16 cellular contexts compared by ENCODE assay signal in the genomic region with DNA sequence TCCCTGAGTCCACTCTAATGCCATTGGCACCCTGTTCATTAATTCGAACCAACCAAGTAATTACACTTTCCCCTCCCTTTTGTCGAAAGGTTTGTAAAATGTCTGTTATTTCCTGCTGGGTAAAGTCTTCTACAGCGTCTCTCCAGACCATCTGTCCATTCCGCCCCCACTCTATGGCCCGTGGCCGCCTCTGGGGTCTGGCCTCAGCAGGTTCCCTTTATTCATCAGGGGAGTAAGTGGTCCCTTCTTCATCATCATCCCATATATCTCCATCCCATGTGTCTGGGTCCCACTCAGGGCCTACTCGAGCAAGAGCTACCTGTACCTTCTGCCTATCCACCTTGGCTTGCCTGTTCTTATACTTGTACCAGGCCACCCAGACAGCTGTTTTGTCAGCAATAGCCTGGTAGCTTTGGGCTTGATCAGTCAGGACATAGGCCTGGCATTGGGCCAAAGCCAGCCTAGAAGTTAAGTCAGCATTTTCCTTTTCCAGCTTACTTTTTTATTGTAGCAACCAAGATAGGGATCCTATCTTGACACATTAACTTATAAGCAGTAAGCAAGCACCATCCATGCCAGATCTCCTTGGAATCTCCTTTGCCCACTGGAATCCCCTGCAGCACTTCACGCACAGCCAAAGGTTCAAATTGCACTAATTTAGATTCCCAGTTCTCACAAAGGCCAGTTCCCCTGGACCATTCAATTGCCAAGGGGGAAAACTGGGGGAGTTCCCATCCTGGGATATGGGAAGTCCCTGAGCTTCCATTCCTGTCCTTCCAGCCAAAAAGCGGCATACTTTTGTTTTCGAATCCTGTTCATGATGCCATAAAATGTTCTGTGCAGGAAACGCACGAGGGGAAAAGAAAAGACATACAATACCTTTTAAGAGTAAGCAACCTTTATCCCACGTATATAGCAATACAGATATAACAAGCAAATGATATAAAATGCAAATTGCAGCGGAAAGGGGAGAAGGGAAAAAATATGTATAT. TPM values are rescaled to one million over a fixed set of nuclear protein-coding genes. Genes with fewer than 3 reads are reported as not detected.
DNase-seq lines count a peak whose midpoint lies in the region; ATAC-seq and TF ChIP-seq lines count a peak whose summit lies in the region.
"Had no signal": no experiment of that assay in that cellular context is flagged by ENCODE, and none has a peak within 500 bp of the region (broad histone marks: within the 10 kb centered on the region; RNA-seq: fewer than 3 reads in every experiment).

No MANE protein-coding gene starts in this region.

- H3K36me3 ChIP-seq in left ventricle myocardium inferior (no peaks in the 10 kb centered on the region), sigmoid colon (no peaks in the 10 kb centered on the region), osteoblast (ENCODE audit: insufficient read depth, low read length) (no peaks in the 10 kb centered on the region)
- H3K36me3 ChIP-seq: ascending aorta, thoracic aorta had no signal

- H3K27me3 ChIP-seq in left ventricle myocardium inferior (ENCODE audit: low read depth) (no peaks in the 10 kb centered on the region), sigmoid colon (no peaks in the 10 kb centered on the region), osteoblast (ENCODE audit: insufficient read depth, low read length) (peaks cover 18% of the 10 kb centered on the region)
- H3K27me3 ChIP-seq: ascending aorta had no signal

- H3K4me2 ChIP-seq in osteoblast (ENCODE audit: insufficient read depth, low read length), result no peak overlapping the region

- no peak overlapping the region for H2AFZ ChIP-seq in osteoblast (ENCODE audit: low read length)

- H3K9me3 ChIP-seq in left ventricle myocardium inferior (replicated peaks), result no peaks in the 10 kb centered on the region
- no peaks in the 10 kb centered on the region for H3K9me3 ChIP-seq in sigmoid colon
- no peaks in the 10 kb centered on the region for H3K9me3 ChIP-seq in osteoblast (ENCODE audit: low read depth, low read length)
- H3K9me3 ChIP-seq: ascending aorta, thoracic aorta had no signal

- 41 to 74% methylated on average over 14 of the region's 14 CpGs for WGBS in sigmoid colon, 2 donors

- intact Hi-C loops in left ventricle myocardium inferior (cut with micrococcal nuclease), result loop anchor here (10.0 kb wide), 1 partner anchor 63 kb away; no protein-coding TSS in a partner anchor
- intact Hi-C loops in sigmoid colon (cut with DNase I), result loop anchor here (10.0 kb wide), 1 partner anchor 893 kb away; no protein-coding TSS in a partner anchor

- no peak for TF ChIP-seq CTCF in left ventricle myocardium inferior (IDR thresholded peaks at IDR 0.05; ENCODE audit: borderline replicate concordance)
- TF ChIP-seq CTCF in sigmoid colon (IDR thresholded peaks at IDR 0.05), result no peak
- no peak for TF ChIP-seq CTCF in osteoblast (IDR thresholded peaks at IDR 0.05; ENCODE audit: extremely low read depth, low read depth, low read length)

- H3K4me1 ChIP-seq in left ventricle myocardium inferior, result peaks cover 51% of the 10 kb centered on the region
- peaks cover 0 to 13% (median 0%) of the 10 kb centered on the region in 4 donors for H3K4me1 ChIP-seq in sigmoid colon
- H3K4me1 ChIP-seq in osteoblast (ENCODE audit: insufficient read depth, low read length), result no peaks in the 10 kb centered on the region
- H3K4me1 ChIP-seq: ascending aorta had no signal

- TF ChIP-seq POLR2A in sigmoid colon (IDR thresholded peaks at IDR 0.05), result no peak

- no peak for ATAC-seq in HG03457 (IDR thresholded peaks at IDR 0.05; ENCODE audit: unreplicated experiment)
- no peak for ATAC-seq in GM21737 (IDR thresholded peaks at IDR 0.05; ENCODE audit: unreplicated experiment)
- ATAC-seq: activated CD8-positive, alpha-beta T cell treated with anti-CD3 and anti-CD28 coated beads for 36 hours had no signal

- H3K27ac ChIP-seq in left ventricle myocardium inferior (replicated peaks), result peak overlapping the region; percentile 66
- peak overlapping the region in 1 of 4 donors; percentile 37 for H3K27ac ChIP-seq in sigmoid colon
- no peak overlapping the region for H3K27ac ChIP-seq in osteoblast (ENCODE audit: low read depth, low read length)
- H3K27ac ChIP-seq: ascending aorta, thoracic aorta had no signal

- DNase-seq in NCI-H2029 (lab: John Stamatoyannopoulos, UW) (peak; percentile 28), NCI-H2029 treated with DMSO at 0.1 percent for 48 hours (lab: John Stamatoyannopoulos, UW) (no peak), SHP77 (lab: John Stamatoyannopoulos, UW) (peak; percentile 52 to 63), left ventricle myocardium inferior (peak; percentile 45), sigmoid colon (peak; percentile 71), osteoblast (ENCODE audit: insufficient read length, low spot score, missing footprints) (no peak)
- DNase-seq: 8988T; activated CD8-positive, alpha-beta T cell treated with anti-CD3 and anti-CD28 coated beads for 36 hours; CD4-positive, alpha-beta memory T cell; H9; MM.1S; NCI-H526 had no signal

- H4K20me1 ChIP-seq in osteoblast (ENCODE audit: insufficient read depth, low read length), result no peaks in the 10 kb centered on the region

- H3K79me2 ChIP-seq in osteoblast (ENCODE audit: insufficient read depth, low read length), result no peaks in the 10 kb centered on the region

- TF ChIP-seq EP300 in sigmoid colon (IDR thresholded peaks at IDR 0.05), result no peak

- peak overlapping the region; percentile 42 for H3K4me3 ChIP-seq in left ventricle myocardium inferior
- no peak overlapping the region for H3K4me3 ChIP-seq in sigmoid colon
- H3K4me3 ChIP-seq in osteoblast (ENCODE audit: insufficient read depth, low read length), result no peak overlapping the region
- H3K4me3 ChIP-seq: ascending aorta, thoracic aorta had no signal

RNA-seq across cellular contexts. Expression of gene STUM, which starts 6.6 kb away (rescaled TPM):
- 0.85 TPM for total RNA-seq in left ventricle myocardium inferior
- 10 to 100 TPM in 3 of 4 donors, 1 to 10 TPM in 1; 3.9 to 16.9 (median 13.6) TPM for total RNA-seq in sigmoid colon
- 1 to 10 TPM in 1 of 3 donors, under 1 TPM in 2; under 0.01 to 7.2 (median 0.23) TPM for polyA plus RNA-seq in sigmoid colon
- total RNA-seq in osteoblast, result under 0.01 TPM in 1 of 2 replicates, not detected in the other
- total RNA-seq: activated CD8-positive, alpha-beta T cell treated with anti-CD3 and anti-CD28 coated beads for 36 hours; CD4-positive, alpha-beta memory T cell had no signal

Comparison
In these comparisons a context has a peak if more than half of its experiments do, and no peak if none do; other contexts are left out.
1. DNase-seq: peak in NCI-H2029 (single experiment), SHP77 (2 of 2), left ventricle myocardium inferior (single experiment) and sigmoid colon (single experiment); none in NCI-H2029 treated with DMSO at 0.1 percent for 48 hours (single experiment) and osteoblast (single experiment).